In the genomic region with DNA sequence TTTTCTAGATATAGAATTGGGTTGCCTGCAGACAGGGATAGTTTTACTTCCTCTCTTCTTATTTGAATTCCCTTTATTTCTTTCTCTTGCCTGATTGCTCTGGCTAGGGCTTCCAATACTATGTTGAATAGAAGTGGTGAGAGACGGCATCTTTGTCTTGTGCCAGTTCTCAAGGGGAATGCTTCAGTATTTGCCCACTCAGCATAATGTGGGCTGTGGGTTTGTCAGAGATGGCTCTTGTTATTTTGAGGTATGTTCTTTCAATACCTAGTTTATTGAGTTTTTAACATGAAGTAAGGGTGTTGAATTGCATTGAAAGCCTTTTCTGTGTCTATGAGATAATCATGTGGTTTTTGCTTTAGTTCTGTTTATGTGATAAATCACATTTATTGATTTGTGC, we compare ENCODE assay signal across 36 cellular contexts.
"Had no signal": no experiment of that assay in that cellular context is flagged by ENCODE, and none has a peak within 500 bp of the region (broad histone marks: within the 10 kb centered on the region; RNA-seq: fewer than 3 reads in every experiment).

No MANE protein-coding gene starts in this region.

- H3K4me3 ChIP-seq: ascending aorta, cardiac muscle cell, colonic mucosa had no signal

- DNase-seq: activated B cell treated with CpG ODN at 0.5 μM for 24 hours; activated CD4-positive, alpha-beta memory T cell treated with anti-CD3 and anti-CD28 coated beads for 36 hours; activated CD4-positive, alpha-beta T cell treated with anti-CD3 and anti-CD28 coated beads for 4 hours; activated CD4-positive, alpha-beta T cell treated with anti-CD3 and anti-CD28 coated beads, Interleukin-2, amount 10 ng/mL, durations not matched to agents 24 days and 14 days; activated CD4-positive, alpha-beta T cell treated with anti-CD3 and anti-CD28 coated beads, Interleukin-2, amount 50 U/mL, for 1 hour; activated CD4-positive, alpha-beta T cell treated with anti-CD3 and anti-CD28 coated beads, Interleukin-2, amount 50 U/mL, for 4 hours; activated CD4-positive, CD25-positive, alpha-beta regulatory T cell treated with anti-CD3 and anti-CD28 coated beads, Interleukin-2, amount 50 U/mL, for 72 hours; activated CD8-positive, alpha-beta memory T cell treated with anti-CD3 and anti-CD28 coated beads, Interleukin-2, amount 50 U/mL, for 4 hours; activated CD8-positive, alpha-beta T cell treated with anti-CD3 and anti-CD28 coated beads for 36 hours; activated effector memory CD4-positive, alpha-beta T cell treated with anti-CD3 and anti-CD28 coated beads, Interleukin-2, amount 50 U/mL, for 16 hours; activated gamma-delta T cell treated with Interleukin-2 at 50 U/mL for 16 hours; activated naive CD4-positive, alpha-beta T cell; activated naive CD4-positive, alpha-beta T cell treated with anti-CD3 and anti-CD28 coated beads for 36 hours; activated naive CD4-positive, alpha-beta T cell treated with anti-CD3 and anti-CD28 coated beads, Interleukin-2, amount 50 U/mL, for 16 hours; activated naive CD8-positive, alpha-beta T cell treated with anti-CD3 and anti-CD28 coated beads, Interleukin-2, amount 10 ng/mL, durations not matched to agents 7 days and 5 days; activated naive CD8-positive, alpha-beta T cell treated with anti-CD3 and anti-CD28 coated beads, Interleukin-2, amount 50 U/mL, for 24 hours; activated T-cell treated with anti-CD3 and anti-CD28 coated beads for 4 hours; activated T-cell treated with anti-CD3 and anti-CD28 coated beads, Interleukin-2, amount 50 U/mL, for 1 hour; activated T-cell treated with anti-CD3 and anti-CD28 coated beads, Interleukin-2, amount 50 U/mL, for 4 hours; activated T-cell treated with anti-CD3 and anti-CD28 coated beads, Interleukin-2, amount 50 U/mL, for 72 hours; amygdala; anterior cingulate cortex; caudate nucleus; cerebellar nuclear complex; colonic mucosa; T-helper 17 cell; T-helper 9 cell had no signal

- FAIRE-seq: bronchial epithelial cell, TTC549 had no signal

- ATAC-seq: activated CD8-positive, alpha-beta T cell treated with anti-CD3 and anti-CD28 coated beads for 36 hours; activated naive CD8-positive, alpha-beta T cell treated with anti-CD3 and anti-CD28 coated beads, Interleukin-2, amount 50 U/mL, for 24 hours; activated T-cell treated with anti-CD3 and anti-CD28 coated beads, Interleukin-2, amount 50 U/mL, for 4 hours; activated T-cell treated with anti-CD3 and anti-CD28 coated beads, Interleukin-2, amount 50 U/mL, for 72 hours; activated T-helper 17 cell treated with anti-CD3 and anti-CD28 coated beads, Interleukin-2, amount 50 U/mL, for 72 hours; T-helper 17 cell had no signal

- H3K36me3 Mint-ChIP-seq: activated naive CD8-positive, alpha-beta T cell; activated naive CD8-positive, alpha-beta T cell treated with anti-CD3 and anti-CD28 coated beads, Interleukin-2, amount 10 ng/mL, durations not matched to agents 7 days and 5 days; brain had no signal

- H3K27ac ChIP-seq: ascending aorta, cardiac muscle cell, colonic mucosa, VCaP had no signal

- H3K9me3 ChIP-seq: ascending aorta, colonic mucosa had no signal

- H3K27ac Mint-ChIP-seq: activated B cell treated with CpG ODN at 0.5 μM for 24 hours; activated CD4-positive, alpha-beta memory T cell treated with anti-CD3 and anti-CD28 coated beads for 36 hours; activated CD4-positive, alpha-beta T cell treated with anti-CD3 and anti-CD28 coated beads, Interleukin-2, amount 10 ng/mL, durations not matched to agents 24 days and 14 days; activated CD8-positive, alpha-beta T cell treated with anti-CD3 and anti-CD28 coated beads for 36 hours; activated naive CD4-positive, alpha-beta T cell treated with anti-CD3 and anti-CD28 coated beads for 36 hours; activated naive CD8-positive, alpha-beta T cell; activated naive CD8-positive, alpha-beta T cell treated with anti-CD3 and anti-CD28 coated beads, Interleukin-2, amount 10 ng/mL, durations not matched to agents 7 days and 5 days; activated naive CD8-positive, alpha-beta T cell treated with anti-CD3 and anti-CD28 coated beads, Interleukin-2, amount 50 U/mL, for 24 hours; activated T-cell treated with anti-CD3 and anti-CD28 coated beads, Interleukin-2, amount 50 U/mL, for 72 hours; activated T-helper 1 cell treated with anti-CD3 and anti-CD28 coated beads, Interleukin-12 subunit alpha, Interleukin-12 subunit beta, Interleukin-2, Interleukin-4 antibody, amounts not matched to agents 30 ng/mL and 10 ng/mL and 1 ng/mL, durations not matched to agents 14 hours and 24 hours and 36 hours; activated T-helper 17 cell treated with anti-CD3 and anti-CD28 coated beads, Interleukin-2, amount 50 U/mL, for 72 hours; brain; T-helper 17 cell had no signal

- H3K36me3 ChIP-seq: ascending aorta, cardiac muscle cell, colonic mucosa had no signal

- H3K4me1 ChIP-seq: ascending aorta, colonic mucosa had no signal

- H3K27me3 ChIP-seq: ascending aorta, cardiac muscle cell, colonic mucosa had no signal
